Comparison of ENCODE assay signal across 11 cellular contexts in genomic region chr14:90487031-90487430, GRCh38.
DNase-seq lines count a peak whose midpoint lies in the region; ATAC-seq, FAIRE-seq and TF ChIP-seq lines count a peak whose summit lies in the region.
"Had no signal": no experiment of that assay in that cellular context is flagged by ENCODE, and none has a peak within 500 bp of the region (broad histone marks: within the 10 kb centered on the region; RNA-seq: fewer than 3 reads in every experiment).

No MANE protein-coding gene starts in this region.

- ATAC-seq in HepG2: no peak
- peak in 2 of 8 donors; percentile 21 to 27 for ATAC-seq in heart right ventricle
- no peak for ATAC-seq in GM21360 (IDR thresholded peaks at IDR 0.05; ENCODE audit: unreplicated experiment)
- ATAC-seq in GM21576 (IDR thresholded peaks at IDR 0.05; ENCODE audit: unreplicated experiment): no peak
- ATAC-seq: T-helper 17 cell had no signal

- H3K27ac ChIP-seq in liver (ENCODE audit: low read depth in 1 of 2, low read length in 2 of 2): no peak overlapping the region
- no peak overlapping the region for H3K27ac ChIP-seq in HepG2 (ENCODE audit: extremely low read length, insufficient read depth, low read length)
- peak overlapping the region in 2 of 10 donors; percentile 1 to 15 for H3K27ac ChIP-seq in heart right ventricle
- H3K27ac ChIP-seq in hepatocyte: no peak overlapping the region

- no peak for FAIRE-seq in HepG2 (lab: Jason Lieb, UNC)
- FAIRE-seq: GM12891 had no signal

- H3K4me3 ChIP-seq in liver (ENCODE audit: low read depth in 1 of 3, low read length in 3 of 3): no peak overlapping the region
- H3K4me3 ChIP-seq in HepG2 (replicated peaks in 1 of 3; ENCODE audit: insufficient read depth in 1 of 3, low read depth in 2 of 3, low read length in 3 of 3): no peak overlapping the region
- H3K4me3 ChIP-seq in heart right ventricle: peak overlapping the region in 1 of 10 donors; percentile 9
- no peak overlapping the region for H3K4me3 ChIP-seq in hepatocyte

- H3K9me3 ChIP-seq in liver (ENCODE audit: control insufficient read depth in 4 of 4, low read length in 3 of 4) (no peaks in the 10 kb centered on the region), HepG2 (ENCODE audit: low read length) (no peaks in the 10 kb centered on the region), heart right ventricle (peaks cover 0 to 4% (median 0%) of the 10 kb centered on the region in 11 donors), hepatocyte (ENCODE audit: low read depth) (no peaks in the 10 kb centered on the region)

- no TSS peak for BruUV-seq in HepG2 (replicated peaks; lab: Mats Ljungman, UMichigan)

- intact Hi-C loops in HepG2 (cut with micrococcal nuclease; ENCODE audit: unreplicated experiment) (no loop called here), heart right ventricle (cut with DNase I) (no loop called here)

- H2AFZ ChIP-seq in HepG2 (ENCODE audit: low read length) (no peak overlapping the region), hepatocyte (no peak overlapping the region)

- TF ChIP-seq CTCF in liver (IDR thresholded peaks at IDR 0.05; ENCODE audit: low read depth, low read length, missing input control) (no peak), HepG2 (CRISPR knock-in tag; IDR thresholded peaks at IDR 0.05) (no peak), heart right ventricle (IDR thresholded peaks at IDR 0.05) (no peak), hepatocyte (IDR thresholded peaks at IDR 0.05; ENCODE audit: poor library complexity) (no peak)

- no peak for TF ChIP-seq EP300 in HepG2 (IDR thresholded peaks at IDR 0.05; ENCODE audit: low read depth in 2 of 2, low read length in 2 of 2)
- no peak for TF ChIP-seq EP300 in HepG2 (CRISPR knock-in tag; IDR thresholded peaks at IDR 0.05; ENCODE audit: borderline replicate concordance)

- TF ChIP-seq RAD21 in liver (IDR thresholded peaks at IDR 0.05) (no peak), HepG2 (CRISPR knock-in tag; IDR thresholded peaks at IDR 0.05) (no peak)

- CTCF ChIA-PET in HepG2 (lab: Yijun Ruan, JAX; ENCODE audit: low intra/inter-chr PET ratio, low total read pairs): no interaction called here

- no peak overlapping the region for H3K4me2 ChIP-seq in HepG2 (ENCODE audit: low read depth, low read length)
- H3K4me2 ChIP-seq in hepatocyte: no peak overlapping the region

- 53% methylated on average over 4 of the region's 4 CpGs for WGBS in liver
- no CpG with 5 or more reads among the region's 4 CpGs for WGBS in HepG2 (ENCODE audit: low lambda C conversion rate)
- 32 to 45% methylated on average over 4 of the region's 4 CpGs for WGBS in heart right ventricle, 2 donors
- WGBS in hepatocyte (ENCODE audit: low lambda C conversion rate, missing lambda C conversion rate): 77% methylated on average over 4 of the region's 4 CpGs

- POLR2A ChIA-PET in HepG2 (lab: Yijun Ruan, JAX): no interaction called here

- H3K79me2 ChIP-seq in HepG2 (ENCODE audit: insufficient read depth, low read length): no peaks in the 10 kb centered on the region
- no peaks in the 10 kb centered on the region for H3K79me2 ChIP-seq in hepatocyte

- TF ChIP-seq POLR2A in HepG2 (IDR thresholded peaks at IDR 0.05; ENCODE audit: insufficient read depth in 1 of 2, low read depth in 2 of 2, low read length in 2 of 2): no peak

- DNase-seq in HepG2 (ENCODE audit: low spot score) (no peak), NCI-H774 (lab: John Stamatoyannopoulos, UW) (peak; percentile 70), heart right ventricle (peak; percentile 32 to 51), 8988T (no peak), hepatocyte (ENCODE audit: low spot score) (no peak)
- DNase-seq: activated gamma-delta T cell, T-helper 17 cell had no signal

- no peaks in the 10 kb centered on the region for H3K4me1 ChIP-seq in liver (ENCODE audit: control insufficient read depth in 4 of 4, insufficient read depth in 4 of 4, low read length in 3 of 4)
- 0 out of 2 replicates have a peak, but pooled peaks cover 8% of the 10 kb centered on the region for H3K4me1 ChIP-seq in HepG2 (ENCODE audit: insufficient read depth, low read length)
- H3K4me1 ChIP-seq in heart right ventricle: peaks cover 12 to 58% (median 26%) of the 10 kb centered on the region in 9 donors
- peaks cover 4% of the 10 kb centered on the region for H3K4me1 ChIP-seq in hepatocyte (ENCODE audit: insufficient read depth)

- no peaks in the 10 kb centered on the region for H3K27me3 ChIP-seq in liver (ENCODE audit: control insufficient read depth in 4 of 4, insufficient read depth in 4 of 4, low read length in 3 of 4)
- 0 out of 5 replicates have a peak, but pooled peaks cover 0 to 3% of the 10 kb centered on the region in 2 experiments for H3K27me3 ChIP-seq in HepG2 (ENCODE audit: control insufficient read depth in 1 of 2, insufficient read depth in 2 of 2, low read length in 2 of 2)
- no peaks in the 10 kb centered on the region for H3K27me3 ChIP-seq in heart right ventricle
- no peaks in the 10 kb centered on the region for H3K27me3 ChIP-seq in hepatocyte

- no peaks in the 10 kb centered on the region for H3K9me2 ChIP-seq in hepatocyte (replicated peaks; ENCODE audit: insufficient read depth)

- H3K36me3 ChIP-seq in liver (ENCODE audit: control insufficient read depth in 4 of 4, insufficient read depth in 3 of 4, low read depth in 1 of 4, low read length in 3 of 4) (no peaks in the 10 kb centered on the region), HepG2 (replicated peaks in 1 of 2; ENCODE audit: control insufficient read depth in 1 of 2, insufficient read depth in 2 of 2, low read length in 2 of 2) (no peaks in the 10 kb centered on the region), heart right ventricle (no peaks in the 10 kb centered on the region), hepatocyte (replicated peaks; ENCODE audit: insufficient read depth, low read depth) (no peaks in the 10 kb centered on the region)

- in situ Hi-C loops in HepG2 (cut with HindIII; ENCODE audit: extremely low pct_ligation_motif_present, low pct_unique_long_range_greater_than_20kb): no loop called here

- H4K20me1 ChIP-seq in HepG2 (ENCODE audit: insufficient read depth, low read length) (no peaks in the 10 kb centered on the region), hepatocyte (ENCODE audit: insufficient read depth, poor library complexity, severe bottlenecking) (no peaks in the 10 kb centered on the region)

- no peak overlapping the region for H3K9ac ChIP-seq in liver (ENCODE audit: low read depth in 1 of 2, low read length in 2 of 2)
- no peak overlapping the region for H3K9ac ChIP-seq in HepG2 (ENCODE audit: insufficient read depth, low read depth, low read length)

TF ChIP-seq in liver, 16 proteins besides CTCF, POLR2A, EP300 and RAD21:
- no peak for TF ChIP-seq HNF4A (conservative IDR thresholded peaks at IDR 0.05)
- no peak for TF ChIP-seq TAF1 (conservative IDR thresholded peaks at IDR 0.05)
- peak; percentile 82 for TF ChIP-seq NR2F2 (IDR thresholded peaks at IDR 0.05)
TF ChIP-seq in liver: peak in this region for 1.

TF ChIP-seq in HepG2, 621 proteins besides CTCF, POLR2A, EP300 and RAD21:
- TF ChIP-seq SALL1 (CRISPR knock-in tag; IDR thresholded peaks at IDR 0.05) (no peak), E2F2 (CRISPR knock-in tag; IDR thresholded peaks at IDR 0.05; ENCODE audit: borderline replicate concordance) (no peak), NFE2 (CRISPR knock-in tag; IDR thresholded peaks at IDR 0.05) (no peak), ZNF33B (CRISPR knock-in tag; IDR thresholded peaks at IDR 0.05) (no peak), KLF13 (CRISPR knock-in tag; IDR thresholded peaks at IDR 0.05) (no peak), ZNF691 (CRISPR knock-in tag; IDR thresholded peaks at IDR 0.05; ENCODE audit: borderline replicate concordance, low read depth) (no peak), ZNF468 (CRISPR knock-in tag; IDR thresholded peaks at IDR 0.05) (no peak), NFIC (IDR thresholded peaks at IDR 0.05; ENCODE audit: low read length) (no peak), LCORL (IDR thresholded peaks at IDR 0.05) (no peak), LCORL (CRISPR knock-in tag; IDR thresholded peaks at IDR 0.05) (no peak)
- TF ChIP-seq, protein P1, sequence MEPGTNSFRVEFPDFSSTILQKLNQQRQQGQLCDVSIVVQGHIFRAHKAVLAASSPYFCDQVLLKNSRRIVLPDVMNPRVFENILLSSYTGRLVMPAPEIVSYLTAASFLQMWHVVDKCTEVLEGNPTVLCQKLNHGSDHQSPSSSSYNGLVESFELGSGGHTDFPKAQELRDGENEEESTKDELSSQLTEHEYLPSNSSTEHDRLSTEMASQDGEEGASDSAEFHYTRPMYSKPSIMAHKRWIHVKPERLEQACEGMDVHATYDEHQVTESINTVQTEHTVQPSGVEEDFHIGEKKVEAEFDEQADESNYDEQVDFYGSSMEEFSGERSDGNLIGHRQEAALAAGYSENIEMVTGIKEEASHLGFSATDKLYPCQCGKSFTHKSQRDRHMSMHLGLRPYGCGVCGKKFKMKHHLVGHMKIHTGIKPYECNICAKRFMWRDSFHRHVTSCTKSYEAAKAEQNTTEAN (CRISPR knock-in tag; conservative IDR thresholded peaks at IDR 0.05): no peak

Comparison
In these comparisons a context has a peak if more than half of its experiments do, and no peak if none do; other contexts are left out.
1. DNase-seq: peak in NCI-H774 (single experiment) and heart right ventricle (2 of 2); none in HepG2 (single experiment), 8988T (single experiment) and hepatocyte (single experiment).